Comparison of ENCODE assay signal across 8 cellular contexts in the genomic region with DNA sequence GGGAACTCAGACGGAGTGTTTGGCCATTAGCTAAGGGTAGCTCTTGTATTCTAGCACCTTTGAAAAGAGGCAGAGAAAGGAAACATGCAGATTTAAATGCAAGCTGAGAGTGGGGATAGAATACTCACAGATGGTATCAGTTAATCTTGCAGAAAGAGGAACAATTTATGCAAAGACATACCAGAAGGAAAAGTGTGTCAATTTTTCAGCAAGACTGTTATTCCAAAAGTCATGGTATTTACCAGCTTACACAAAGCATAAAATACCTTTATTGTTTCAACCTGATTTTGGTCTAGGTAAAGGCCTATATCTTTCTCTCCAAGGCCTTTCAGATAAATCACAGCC. TPM values are rescaled to one million over a fixed set of nuclear protein-coding genes. Genes with fewer than 3 reads are reported as not detected.
A peak's percentile ranks its signal among the peaks of the same experiment; 100 is the strongest.
DNase-seq lines count a peak whose midpoint lies in the region; ATAC-seq, FAIRE-seq and TF ChIP-seq lines count a peak whose summit lies in the region.

No MANE protein-coding gene starts in this region.

- WGBS in small intestine, 3 donors: 0 to 1% (median 0%) methylated on average over 1 of the region's 1 CpG

- ATAC-seq in HG03064 (IDR thresholded peaks at IDR 0.05; ENCODE audit: low read depth, unreplicated experiment): peak; percentile 10

- TF ChIP-seq CTCF in 22Rv1 (IDR thresholded peaks at IDR 0.05) (no peak), brain microvascular endothelial cell (IDR thresholded peaks at IDR 0.05; ENCODE audit: low read depth, low read length, missing control alignments) (no peak)

- H3K4me3 ChIP-seq in brain microvascular endothelial cell (ENCODE audit: low read depth, low read length) (peak overlapping the region; percentile 79), muscle layer of colon (ENCODE audit: low read depth in 1 of 2, low read length in 2 of 2) (peak overlapping the region; percentile 70 to 82), small intestine (ENCODE audit: low read depth in 1 of 2, low read length in 2 of 2) (peak overlapping the region in 1 of 2 donors; percentile 33)

- peak overlapping the region; percentile 34 for H3K9ac ChIP-seq in muscle layer of colon (ENCODE audit: low read length)

- no peaks in the 10 kb centered on the region for H3K27me3 ChIP-seq in brain microvascular endothelial cell (replicated peaks)
- no peaks in the 10 kb centered on the region for H3K27me3 ChIP-seq in muscle layer of colon (ENCODE audit: control insufficient read depth in 1 of 2, insufficient read depth in 2 of 2, low read length in 2 of 2)
- H3K27me3 ChIP-seq in small intestine (ENCODE audit: control insufficient read depth in 2 of 2, insufficient read depth in 2 of 2, low read length in 2 of 2): no peaks in the 10 kb centered on the region

- H3K27ac ChIP-seq in 22Rv1: peak overlapping the region; percentile 70
- no peak overlapping the region for H3K27ac ChIP-seq in brain microvascular endothelial cell
- no peak overlapping the region for H3K27ac ChIP-seq in muscle layer of colon (ENCODE audit: low read depth, low read length)
- H3K27ac ChIP-seq in small intestine (ENCODE audit: low read depth in 1 of 2, low read length in 1 of 2): no peak overlapping the region

- FAIRE-seq in small intestine (lab: Jason Lieb, UNC): no peak

- in situ Hi-C loops in brain microvascular endothelial cell (cut with HindIII; ENCODE audit: low pct_ligation_motif_present, low sequenced_read_pairs): no loop called here

- H3K9me3 ChIP-seq in muscle layer of colon (ENCODE audit: low read length): no peaks in the 10 kb centered on the region
- H3K9me3 ChIP-seq in small intestine (ENCODE audit: control insufficient read depth, low read depth): no peaks in the 10 kb centered on the region

- DNase-seq in brain microvascular endothelial cell (no peak), small intestine (no peak), OCI-M1 (lab: John Stamatoyannopoulos, UW) (no peak), NCI-H2227 treated with DMSO at 0.1 percent for 48 hours (lab: John Stamatoyannopoulos, UW) (no peak)
- DNase-seq in stimulated activated CD4-positive, alpha-beta T cell treated with anti-CD3 and anti-CD28 coated beads, Interleukin-4, amount 100 ng/mL, for 4 hours: no peak

- H3K36me3 ChIP-seq in brain microvascular endothelial cell (replicated peaks) (no peaks in the 10 kb centered on the region), muscle layer of colon (ENCODE audit: insufficient read depth, low read length) (no peaks in the 10 kb centered on the region), small intestine (ENCODE audit: control insufficient read depth in 2 of 2, insufficient read depth in 2 of 2, low read length in 2 of 2) (no peaks in the 10 kb centered on the region)

- H3K4me1 ChIP-seq in muscle layer of colon (ENCODE audit: insufficient read depth, low read length) (no peaks in the 10 kb centered on the region), small intestine (ENCODE audit: control insufficient read depth in 2 of 2, insufficient read depth in 1 of 2, low read depth in 1 of 2, low read length in 1 of 2) (no peaks in the 10 kb centered on the region)

RNA-seq across cellular contexts. Expression of a gene that starts 0.3 kb away (rescaled TPM):
- polyA plus RNA-seq in small intestine: 1 to 10 TPM in 2 of 3 donors, under 1 TPM in 1; 0.39 to 1.6 (median 1.1) TPM
